Comparison of ENCODE assay signal across 19 cellular contexts in the genomic region with DNA sequence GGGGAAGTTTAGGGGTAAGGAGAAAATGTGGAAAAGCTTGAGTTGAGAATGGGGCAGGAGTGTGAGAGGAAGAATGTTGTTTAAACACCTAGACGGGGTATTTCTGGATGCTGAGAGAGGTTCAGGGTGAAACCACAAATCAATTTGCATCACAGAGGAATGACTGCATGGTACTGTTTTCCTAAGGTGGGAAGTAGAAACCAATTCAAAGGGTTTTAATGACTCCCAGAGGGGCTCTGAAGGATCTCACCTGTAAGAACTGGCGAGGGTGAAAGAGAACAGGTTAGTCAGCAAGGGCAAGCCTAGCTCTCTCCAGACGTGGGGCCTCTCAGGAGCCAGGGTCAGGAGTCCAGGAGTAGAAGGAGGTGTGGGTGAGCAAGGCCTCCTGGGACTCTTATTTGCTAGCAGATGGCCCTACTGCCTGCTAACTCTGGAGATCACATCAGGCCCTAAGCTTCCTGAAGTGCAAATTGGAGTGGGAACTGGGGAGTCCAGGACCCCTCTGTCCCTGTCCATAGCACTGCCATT.
"Had no signal": no experiment of that assay in that cellular context is flagged by ENCODE, and none has a peak within 500 bp of the region (broad histone marks: within the 10 kb centered on the region; RNA-seq: fewer than 3 reads in every experiment).

No MANE protein-coding gene starts in this region.

- DNase-seq: activated CD4-positive, alpha-beta T cell treated with anti-CD3 and anti-CD28 coated beads for 1 hour; activated CD4-positive, alpha-beta T cell treated with anti-CD3 and anti-CD28 coated beads, Interleukin-2, amount 50 U/mL, for 4 hours; activated naive CD4-positive, alpha-beta T cell treated with Interleukin-2 at 50 U/mL for 16 hours; anterior cingulate cortex; cerebellar nuclear complex; effector memory CD4-positive, alpha-beta T cell; foreskin keratinocyte; glutamatergic neuron; islet precursor cell; pancreas; sigmoid colon; spleen; stomach; T-helper 9 cell; testis; upper lobe of left lung had no signal

- ATAC-seq: activated T-helper 17 cell treated with anti-CD3 and anti-CD28 coated beads, Interleukin-2, amount 50 U/mL, for 72 hours; foreskin keratinocyte; pancreas had no signal

- H3K27me3 ChIP-seq: foreskin keratinocyte, neural progenitor cell, pancreas, sigmoid colon, spleen, stomach, testis, upper lobe of left lung had no signal

- H3K36me3 Mint-ChIP-seq: neural progenitor cell had no signal

- H3K4me3 ChIP-seq: neural progenitor cell, pancreas, sigmoid colon, spleen, stomach, testis, upper lobe of left lung had no signal

- H3K27me3 Mint-ChIP-seq: activated T-helper 17 cell treated with anti-CD3 and anti-CD28 coated beads, Interleukin-2, amount 50 U/mL, for 72 hours; dendritic cell treated with granulocyte-macrophage colony-stimulating factor and Interleukin-4, amounts not matched to agents 40 ng/mL and 50 ng/mL, for 4 days had no signal

- H3K4me1 Mint-ChIP-seq: activated T-helper 17 cell treated with anti-CD3 and anti-CD28 coated beads, Interleukin-2, amount 50 U/mL, for 72 hours; neural progenitor cell had no signal

- H3K36me3 ChIP-seq: neural progenitor cell, pancreas, sigmoid colon, spleen, stomach, upper lobe of left lung had no signal

- H3K9me3 Mint-ChIP-seq: activated T-helper 17 cell treated with anti-CD3 and anti-CD28 coated beads, Interleukin-2, amount 50 U/mL, for 72 hours; neural progenitor cell had no signal

- H3K27ac Mint-ChIP-seq: activated T-helper 17 cell treated with anti-CD3 and anti-CD28 coated beads, Interleukin-2, amount 50 U/mL, for 72 hours; dendritic cell treated with granulocyte-macrophage colony-stimulating factor and Interleukin-4, amounts not matched to agents 40 ng/mL and 50 ng/mL, for 4 days; neural progenitor cell had no signal

- H3K4me3 Mint-ChIP-seq: activated T-helper 17 cell treated with anti-CD3 and anti-CD28 coated beads, Interleukin-2, amount 50 U/mL, for 72 hours; dendritic cell treated with granulocyte-macrophage colony-stimulating factor and Interleukin-4, amounts not matched to agents 40 ng/mL and 50 ng/mL, for 4 days; neural progenitor cell had no signal
